8 cellular contexts compared by ENCODE assay signal in genomic region chr19:2032296-2032941, GRCh38. TPM values are rescaled to one million over a fixed set of nuclear protein-coding genes. Genes with fewer than 3 reads are reported as not detected.
A peak's percentile ranks its signal among the peaks of the same experiment; 100 is the strongest.
DNase-seq lines count a peak whose midpoint lies in the region; ATAC-seq and TF ChIP-seq lines count a peak whose summit lies in the region.

No MANE protein-coding gene starts in this region.

- H3K4me3 ChIP-seq in mesodermal cell (ENCODE audit: extremely low read depth, insufficient read depth, low read length, poor library complexity, severe bottlenecking) (no peak overlapping the region), tibial artery (peak overlapping the region; percentile 22 to 42)

- H3K4me1 ChIP-seq in mesodermal cell (ENCODE audit: control insufficient read depth, insufficient read depth, low read length, poor library complexity, severe bottlenecking): peaks cover 5% of the 10 kb centered on the region
- H3K4me1 ChIP-seq in tibial artery: peaks cover 6 to 53% (median 38%) of the 10 kb centered on the region in 4 donors

- no peaks in the 10 kb centered on the region for H3K27me3 ChIP-seq in tibial artery

- no peak for ATAC-seq in WTC11

- peaks cover 19% of the 10 kb centered on the region for H3K4me1 Mint-ChIP-seq in WTC11
- peaks cover 12% of the 10 kb centered on the region for H3K4me1 Mint-ChIP-seq in endothelial cell (ENCODE audit: unreplicated experiment)

- H3K27ac Mint-ChIP-seq in WTC11 (peak overlapping the region; percentile 51; the same call in 1 of the 2 replicates), endothelial cell (ENCODE audit: unreplicated experiment) (peak overlapping the region; percentile 52)

- H3K27me3 Mint-ChIP-seq in WTC11 (ENCODE audit: low read depth) (peaks cover 2% of the 10 kb centered on the region; the same call in 1 of the 2 replicates), endothelial cell (ENCODE audit: unreplicated experiment) (peaks cover 3% of the 10 kb centered on the region)

- no peak for TF ChIP-seq CTCF in WTC11 (IDR thresholded peaks at IDR 0.05)
- TF ChIP-seq CTCF in endothelial cell (IDR thresholded peaks at IDR 0.05; ENCODE audit: unreplicated experiment): no peak
- no peak for TF ChIP-seq CTCF in tibial artery (IDR thresholded peaks at IDR 0.05)

- H3K36me3 Mint-ChIP-seq in WTC11: no peaks in the 10 kb centered on the region
- H3K36me3 Mint-ChIP-seq in endothelial cell (ENCODE audit: low read depth, unreplicated experiment): peaks cover 3% of the 10 kb centered on the region

- H3K9me3 ChIP-seq in mesodermal cell (ENCODE audit: control insufficient read depth, low read length): peaks cover 9% of the 10 kb centered on the region
- peaks cover 0 to 7% (median 0%) of the 10 kb centered on the region in 3 donors for H3K9me3 ChIP-seq in tibial artery

- H3K27ac ChIP-seq in mesodermal cell (ENCODE audit: low read depth, low read length, severe bottlenecking) (peak overlapping the region; percentile 8), tibial artery (peak overlapping the region; percentile 93 to 95)

- intact Hi-C loops in tibial artery (cut with DNase I; ENCODE audit: low total_unique reads): no loop called here

- H3K9me3 Mint-ChIP-seq in WTC11 (0 out of 2 replicates have a peak, but pooled peaks cover 4% of the 10 kb centered on the region), endothelial cell (ENCODE audit: unreplicated experiment) (no peaks in the 10 kb centered on the region)

- WGBS in mesodermal cell (ENCODE audit: insufficient coverage in 2 of 2), 2 experiments: 54 to 69% methylated on average over 13 to 19 of the region's 19 CpGs

- H3K4me3 Mint-ChIP-seq in WTC11: no peak overlapping the region
- H3K4me3 Mint-ChIP-seq in endothelial cell (ENCODE audit: unreplicated experiment): no peak overlapping the region

- H3K36me3 ChIP-seq in mesodermal cell (ENCODE audit: control insufficient read depth, insufficient read depth, low read length): no peaks in the 10 kb centered on the region
- no peaks in the 10 kb centered on the region for H3K36me3 ChIP-seq in tibial artery

- DNase-seq in NCI-H345 (lab: John Stamatoyannopoulos, UW): peak; percentile 64
- no peak for DNase-seq in NCI-H345 treated with DMSO at 0.1 percent for 48 hours (lab: John Stamatoyannopoulos, UW; ENCODE audit: unreplicated experiment)
- DNase-seq in NCI-H2029 (lab: John Stamatoyannopoulos, UW): peak; percentile 96
- DNase-seq in WTC11 (ENCODE audit: low spot score): no peak
- peak; percentile 45 for DNase-seq in endothelial cell (ENCODE audit: low spot score)
- peak; percentile 97 to 99 for DNase-seq in tibial artery
- DNase-seq in germinal center (ENCODE audit: low spot score): no peak

- CTCF ChIA-PET in WTC11 (lab: Charles Lee): interaction anchor here (0.9 to 1.2 kb wide), 3 partner anchors 10 to 22 kb away, joined by 3 to 4 read pairs (median 3); no protein-coding TSS in a partner anchor

- POLR2A ChIA-PET in WTC11 (lab: Charles Lee): no interaction called here

TF ChIP-seq in WTC11, 78 proteins besides CTCF, POLR2A, EP300 and RAD21:
- no peak for TF ChIP-seq NFYB (CRISPR knock-in tag; conservative IDR thresholded peaks at IDR 0.05; ENCODE audit: low read depth)
- TF ChIP-seq ZNF281 (CRISPR knock-in tag; IDR thresholded peaks at IDR 0.05): no peak
- peak; percentile 83 for TF ChIP-seq PRDM15 (CRISPR knock-in tag; IDR thresholded peaks at IDR 0.05)

RNA-seq across cellular contexts. Expression of gene BTBD2, which starts 16.9 kb away (rescaled TPM):
- total RNA-seq in WTC11 (2021) (106 to 148 TPM (median 145 TPM) in 3 replicates), endothelial cell (ENCODE audit: unreplicated experiment) (80.5 TPM)
- 99.8 TPM for polyA plus RNA-seq in mesodermal cell (2013, experiment 1 of 2)
- 78.9 TPM for polyA plus RNA-seq in mesodermal cell (2013, experiment 2 of 2)

RNA-seq across cellular contexts. Expression of gene MKNK2, which starts 18.6 kb away (rescaled TPM):
- total RNA-seq in WTC11 (2021) (150 to 165 TPM (median 163 TPM) in 3 replicates), endothelial cell (ENCODE audit: unreplicated experiment) (228 TPM)
- 76.9 TPM for polyA plus RNA-seq in mesodermal cell (2013, experiment 1 of 2)
- 67.5 TPM for polyA plus RNA-seq in mesodermal cell (2013, experiment 2 of 2)

Comparison
In these comparisons a context has a peak if more than half of its experiments do, and no peak if none do; other contexts are left out.
1. DNase-seq: peak in NCI-H345 (single experiment), NCI-H2029 (single experiment), endothelial cell (single experiment) and tibial artery (2 of 2); none in NCI-H345 treated with DMSO at 0.1 percent for 48 hours (single experiment), WTC11 (single experiment) and germinal center (single experiment).